In genomic region chr17:75228305-75228704, GRCh38 we compare ENCODE assay signal across 7 cellular contexts. TPM values are rescaled to one million over a fixed set of nuclear protein-coding genes. Genes with fewer than 3 reads are reported as not detected.
DNase-seq lines count a peak whose midpoint lies in the region; ATAC-seq lines count a peak whose summit lies in the region.
"Had no signal": no experiment of that assay in that cellular context is flagged by ENCODE, and none has a peak within 500 bp of the region (broad histone marks: within the 10 kb centered on the region; RNA-seq: fewer than 3 reads in every experiment).

No MANE protein-coding gene starts in this region.

- H3K9me3 ChIP-seq in right cardiac atrium (ENCODE audit: control insufficient read depth, low read length), result no peaks in the 10 kb centered on the region

- H3K4me3 ChIP-seq in right cardiac atrium (ENCODE audit: low read length), result no peak overlapping the region

- peak; percentile 73 for DNase-seq in SIG-M5 (lab: John Stamatoyannopoulos, UW)
- peak in 1 of 3 donors; percentile 46 for DNase-seq in right cardiac atrium
- DNase-seq in superior temporal gyrus (ENCODE audit: extremely low spot score), result peak; percentile 46
- DNase-seq in GM19238 (ENCODE audit: insufficient read length, low spot score), result no peak
- DNase-seq: activated CD4-positive, alpha-beta T cell treated with anti-CD3 and anti-CD28 coated beads for 36 hours; NCI-H1694 treated with DMSO at 0.1 percent for 48 hours had no signal

- H3K4me1 ChIP-seq in right cardiac atrium (ENCODE audit: control insufficient read depth, insufficient read depth, low read length), result no peaks in the 10 kb centered on the region

- peak; percentile 37 to 46 for ATAC-seq in right cardiac atrium
- ATAC-seq in GM19455 (IDR thresholded peaks at IDR 0.05; ENCODE audit: unreplicated experiment), result no peak
- ATAC-seq: activated CD4-positive, alpha-beta T cell treated with anti-CD3 and anti-CD28 coated beads for 36 hours had no signal

- intact Hi-C loops in right cardiac atrium (cut with DNase I), result no loop called here

- 50% methylated on average over 2 of the region's 2 CpGs for WGBS in right cardiac atrium

- H3K27ac ChIP-seq in right cardiac atrium (ENCODE audit: low read length), result no peak overlapping the region

- H3K27me3 ChIP-seq in right cardiac atrium (ENCODE audit: control insufficient read depth, insufficient read depth), result no peaks in the 10 kb centered on the region

RNA-seq across cellular contexts. Expression of gene NUP85, which starts 22.8 kb away (rescaled TPM):
- total RNA-seq in right cardiac atrium, result 10 to 100 TPM; 31.3 to 36.1 (median 34.2) TPM
- 16.3 TPM for polyA plus RNA-seq in right cardiac atrium

RNA-seq across cellular contexts. Expression of gene GGA3, which starts 33.1 kb away (rescaled TPM):
- 10 to 100 TPM; 22.9 to 34.8 (median 26.9) TPM for total RNA-seq in right cardiac atrium
- polyA plus RNA-seq in right cardiac atrium, result 15.7 TPM

RNA-seq across cellular contexts. Expression of gene MRPS7, which starts 33.4 kb away (rescaled TPM):
- 100 to 1,000 TPM in 1 of 4 donors, 10 to 100 TPM in 3; 91.5 to 110 (median 99.6) TPM for total RNA-seq in right cardiac atrium
- polyA plus RNA-seq in right cardiac atrium, result 113 TPM

RNA-seq across cellular contexts. Expression of gene MIF4GD, which starts 42.7 kb away (rescaled TPM):
- 10 to 100 TPM; 15.1 to 20.5 (median 17.8) TPM for total RNA-seq in right cardiac atrium
- 14.6 TPM for polyA plus RNA-seq in right cardiac atrium

RNA-seq across cellular contexts. Expression of gene SUMO2, which starts 45.5 kb away (rescaled TPM):
- total RNA-seq in right cardiac atrium, result 100 to 1,000 TPM; 249 to 272 (median 257) TPM
- 99.1 TPM for polyA plus RNA-seq in right cardiac atrium
